ENCODE assay signal across 25 cellular contexts in genomic region chr7:71311576-71311975, GRCh38.
DNase-seq lines count a peak whose midpoint lies in the region; ATAC-seq and TF ChIP-seq lines count a peak whose summit lies in the region.
"Had no signal": no experiment of that assay in that cellular context is flagged by ENCODE, and none has a peak within 500 bp of the region (broad histone marks: within the 10 kb centered on the region; RNA-seq: fewer than 3 reads in every experiment).

No MANE protein-coding gene starts in this region.

- ATAC-seq in thoracic aorta (ENCODE audit: insufficient number of reproducible peaks, low FRiP score, low read depth) (no peak), HG02852 (IDR thresholded peaks at IDR 0.05; ENCODE audit: unreplicated experiment) (no peak), HG02763 (IDR thresholded peaks at IDR 0.05; ENCODE audit: unreplicated experiment) (no peak)
- ATAC-seq: HepG2, K562 had no signal

- peak; percentile 44 for DNase-seq in G401 (ENCODE audit: low spot score)
- peak; percentile 28 for DNase-seq in cerebellar cortex (ENCODE audit: low spot score)
- DNase-seq in middle frontal gyrus (ENCODE audit: extremely low spot score, low spot score): peak; percentile 63
- no peak for DNase-seq in thoracic aorta (ENCODE audit: low spot score)
- DNase-seq in NCI-H128 (lab: John Stamatoyannopoulos, UW; ENCODE audit: unreplicated experiment): no peak
- no peak for DNase-seq in NK-92 treated with Interleukin-12 subunit alpha and Interleukin-12 subunit beta, amount 100 ng/mL, for 24 hours (lab: John Stamatoyannopoulos, UW)
- DNase-seq: AML-193, DMS53, GF-D8, H9, HFFc6, MM.1S, NCI-H1092, NCI-H1436 treated with DMSO at 0.1 percent for 48 hours, NCI-H2029, NCI-H226, NCI-H510A treated with DMSO at 0.1 percent for 48 hours, NCI-H774, Peyer's patch had no signal

- H3K27me3 ChIP-seq in thoracic aorta (replicated peaks; ENCODE audit: insufficient read depth): no peaks in the 10 kb centered on the region
- H3K27me3 ChIP-seq: Peyer's patch had no signal

- H3K9me3 ChIP-seq in thoracic aorta: no peaks in the 10 kb centered on the region

- H3K27ac ChIP-seq in thoracic aorta: peak overlapping the region; percentile 68 to 95
- H3K27ac ChIP-seq: C4-2B, HL-60, Peyer's patch had no signal

- in situ Hi-C loops in G401 (cut with HindIII; ENCODE audit: low sequenced_read_pairs): no loop called here

- H3K4me1 ChIP-seq in thoracic aorta (ENCODE audit: control insufficient read depth in 1 of 2, low read depth in 2 of 2): peaks cover 8 to 54% of the 10 kb centered on the region in 2 donors
- H3K4me1 ChIP-seq: Peyer's patch had no signal

- H3K36me3 ChIP-seq in thoracic aorta: no peaks in the 10 kb centered on the region
- H3K36me3 ChIP-seq: Peyer's patch had no signal

- H3K4me3 ChIP-seq in thoracic aorta: no peak overlapping the region
- H3K4me3 ChIP-seq: K562, Peyer's patch had no signal

- TF ChIP-seq CTCF in thoracic aorta (IDR thresholded peaks at IDR 0.05): no peak

Comparison
In these comparisons a context has a peak if more than half of its experiments do, and no peak if none do; other contexts are left out.
1. DNase-seq: peak in G401 (single experiment), cerebellar cortex (single experiment) and middle frontal gyrus (single experiment); none in thoracic aorta (single experiment), NCI-H128 (single experiment) and NK-92 treated with Interleukin-12 subunit alpha and Interleukin-12 subunit beta, amount 100 ng/mL, for 24 hours (single experiment).